In genomic region chr2:12034303-12034861, GRCh38 we compare ENCODE assay signal across 20 cellular contexts.
A peak's percentile ranks its signal among the peaks of the same experiment; 100 is the strongest.
DNase-seq lines count a peak whose midpoint lies in the region; ATAC-seq and TF ChIP-seq lines count a peak whose summit lies in the region.
"Had no signal": no experiment of that assay in that cellular context is flagged by ENCODE, and none has a peak within 500 bp of the region (broad histone marks: within the 10 kb centered on the region; RNA-seq: fewer than 3 reads in every experiment).

No MANE protein-coding gene starts in this region.

- H3K27me3 ChIP-seq in MM.1S (replicated peaks; ENCODE audit: insufficient read depth, low read length): no peaks in the 10 kb centered on the region

- H3K9me3 ChIP-seq in OCI-LY7 (ENCODE audit: low read length) (peaks cover 29% of the 10 kb centered on the region; the same call in 1 of the 2 replicates), MM.1S (replicated peaks; ENCODE audit: insufficient read depth, low read length) (no peaks in the 10 kb centered on the region)
- H3K9me3 ChIP-seq: HAP-1 had no signal

- H3K9me3 Mint-ChIP-seq in memory B cell: peaks cover 3% of the 10 kb centered on the region
- H3K9me3 Mint-ChIP-seq: CD8-positive, alpha-beta T cell had no signal

- no peaks in the 10 kb centered on the region for H3F3A ChIP-seq in MM.1S (ENCODE audit: insufficient read depth, low read length)

- BruUV-seq in OCI-LY7 (replicated peaks; lab: Mats Ljungman, UMichigan): no TSS peak

- peaks cover 58% of the 10 kb centered on the region for H3K4me1 Mint-ChIP-seq in memory B cell

- peak overlapping the region; percentile 54 for H3K27ac Mint-ChIP-seq in memory B cell
- H3K27ac Mint-ChIP-seq: CD8-positive, alpha-beta T cell had no signal

- CTCF ChIA-PET in OCI-LY7 (lab: Charles Lee; ENCODE audit: unreplicated experiment): interaction anchor here (0.7 to 6.9 kb wide), 4 partner anchors 12 to 120 kb away, joined by 3 to 94 read pairs (median 3); no protein-coding TSS in a partner anchor

- H2AFZ ChIP-seq in OCI-LY7 (ENCODE audit: low read length) (peak overlapping the region; percentile 59; the same call in 1 of the 2 replicates), MM.1S (ENCODE audit: low read length) (no peak overlapping the region)

- ATAC-seq in memory B cell (ENCODE audit: low read depth) (no peak), HG02759 (IDR thresholded peaks at IDR 0.05; ENCODE audit: unreplicated experiment) (no peak), HG03571 (IDR thresholded peaks at IDR 0.05; ENCODE audit: unreplicated experiment) (no peak)
- ATAC-seq: CD8-positive, alpha-beta T cell; PC-3 had no signal

- intact Hi-C loops in OCI-LY7 (cut with micrococcal nuclease; ENCODE audit: unreplicated experiment): loop anchor here (5.0 kb wide), 2 partner anchors 287 to 683 kb away; partner anchors contain the start of genes LPIN1 and TRIB2

- H3K27ac ChIP-seq in OCI-LY7 (ENCODE audit: low read depth, low read length, poor library complexity, severe bottlenecking): peak overlapping the region; percentile 98
- no peak overlapping the region for H3K27ac ChIP-seq in MM.1S (ENCODE audit: low read length)
- H3K27ac ChIP-seq: GM23248 had no signal

- POLR2A ChIA-PET in OCI-LY7 (lab: Charles Lee): interaction anchor here (0.5 to 10.1 kb wide), 10 partner anchors 12 to 208 kb away, joined by 3 to 256 read pairs (median 3); no protein-coding TSS in a partner anchor

- no peak overlapping the region for H3K9ac ChIP-seq in MM.1S (ENCODE audit: low read length)
- H3K9ac ChIP-seq: GM23248 had no signal

- H4K20me1 ChIP-seq in OCI-LY7 (ENCODE audit: insufficient read depth, low read length) (no peaks in the 10 kb centered on the region), MM.1S (ENCODE audit: insufficient read depth, low read length) (no peaks in the 10 kb centered on the region)

- no peaks in the 10 kb centered on the region; the same call in 1 of the 2 replicates for H3K36me3 ChIP-seq in OCI-LY7 (ENCODE audit: insufficient read depth, low read length)
- H3K36me3 ChIP-seq in MM.1S (replicated peaks; ENCODE audit: insufficient read depth, low read length): no peaks in the 10 kb centered on the region
- H3K36me3 ChIP-seq: HAP-1 had no signal

- peaks cover 5% of the 10 kb centered on the region for H3K36me3 Mint-ChIP-seq in memory B cell
- H3K36me3 Mint-ChIP-seq: CD8-positive, alpha-beta T cell had no signal

- H3K4me3 Mint-ChIP-seq in memory B cell: peak overlapping the region; percentile 63
- H3K4me3 Mint-ChIP-seq: CD8-positive, alpha-beta T cell had no signal

- TF ChIP-seq CTCF in GM12865 (IDR thresholded peaks at IDR 0.05; ENCODE audit: insufficient read depth, low read depth, low read length, missing control alignments) (no peak), OCI-LY7 (conservative IDR thresholded peaks at IDR 0.05; ENCODE audit: low read length) (no peak), MM.1S (IDR thresholded peaks at IDR 0.05; ENCODE audit: low read length) (no peak)

- H3K9me2 ChIP-seq in OCI-LY7 (ENCODE audit: insufficient read depth, low read length) (no peaks in the 10 kb centered on the region), MM.1S (replicated peaks; ENCODE audit: insufficient read depth, low read length) (no peaks in the 10 kb centered on the region)

- no peaks in the 10 kb centered on the region for H3K79me2 ChIP-seq in OCI-LY7 (ENCODE audit: insufficient read depth, low read depth, low read length)
- H3K79me2 ChIP-seq in MM.1S (ENCODE audit: low read length): no peaks in the 10 kb centered on the region

- H3K4me3 ChIP-seq in GM12865 (ENCODE audit: low read depth, low read length): no peak overlapping the region
- H3K4me3 ChIP-seq in OCI-LY7 (ENCODE audit: low read depth, low read length, poor library complexity, severe bottlenecking): no peak overlapping the region
- H3K4me3 ChIP-seq in MM.1S (ENCODE audit: low read length): no peak overlapping the region
- H3K4me3 ChIP-seq: GM23248, HAP-1 had no signal

- no peaks in the 10 kb centered on the region for H3K27me3 Mint-ChIP-seq in memory B cell

- H3K4me2 ChIP-seq in OCI-LY7 (ENCODE audit: low read length) (peak overlapping the region; percentile 60), MM.1S (ENCODE audit: low read depth, low read length) (no peak overlapping the region)

- H3K4me1 ChIP-seq in OCI-LY7 (ENCODE audit: insufficient read depth, low read length, poor library complexity, severe bottlenecking) (peaks cover 81% of the 10 kb centered on the region), MM.1S (ENCODE audit: low read length) (no peaks in the 10 kb centered on the region)
- H3K4me1 ChIP-seq: HAP-1 had no signal

- peak; percentile 20 for DNase-seq in GM12865 (ENCODE audit: low read depth)
- peak; percentile 49 for DNase-seq in OCI-LY7 (ENCODE audit: low spot score)
- DNase-seq in memory B cell (ENCODE audit: low spot score in 2 of 2): no peak
- DNase-seq in MM.1S: no peak
- DNase-seq in cerebellar cortex (ENCODE audit: low spot score): no peak
- DNase-seq: C1 segment of cervical spinal cord; CD8-positive, alpha-beta T cell; DMS153; GDM1; NCI-H1694; NCI-H2081; NCI-H2171 treated with DMSO at 0.1 percent for 48 hours; NCI-H446; NCI-H526; PC-3; SHP77 had no signal

Comparison
In these comparisons a context has a peak if more than half of its experiments do, and no peak if none do; other contexts are left out.
1. DNase-seq: peak in GM12865 (single experiment) and OCI-LY7 (single experiment); none in memory B cell (0 of 2), MM.1S (single experiment) and cerebellar cortex (single experiment).